15 cellular contexts compared by ENCODE assay signal in the genomic region with DNA sequence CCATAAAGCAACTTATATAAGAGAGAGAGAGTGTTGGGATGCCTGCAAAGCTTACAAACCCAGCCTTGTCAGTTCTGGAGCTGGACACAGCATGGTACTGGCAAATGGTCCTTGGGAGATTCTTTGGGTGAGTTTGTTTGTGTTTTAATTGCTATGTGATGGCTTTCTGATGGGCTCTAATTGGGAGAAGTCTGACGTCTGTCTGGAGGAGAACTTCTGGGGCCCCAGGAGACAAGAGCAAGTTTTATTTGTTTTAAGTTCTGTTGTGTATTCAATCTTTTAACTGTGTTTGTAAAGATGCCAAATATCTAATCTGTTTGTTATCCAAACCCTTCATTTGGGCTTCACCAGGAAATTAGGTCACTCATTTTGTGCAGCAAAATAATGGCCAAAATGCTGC. TPM values are rescaled to one million over a fixed set of nuclear protein-coding genes. Genes with fewer than 3 reads are reported as not detected.
DNase-seq lines count a peak whose midpoint lies in the region; ATAC-seq and TF ChIP-seq lines count a peak whose summit lies in the region.
"Had no signal": no experiment of that assay in that cellular context is flagged by ENCODE, and none has a peak within 500 bp of the region (broad histone marks: within the 10 kb centered on the region; RNA-seq: fewer than 3 reads in every experiment).

No MANE protein-coding gene starts in this region.

- H2BK120ac ChIP-seq in mesendoderm (ENCODE audit: low read depth, low read length): no peak overlapping the region

- H3K27me3 Mint-ChIP-seq in endothelial cell (ENCODE audit: unreplicated experiment) (no peaks in the 10 kb centered on the region), mesothelial cell of epicardium (ENCODE audit: low read depth) (peaks cover 56% of the 10 kb centered on the region)

- no peak overlapping the region for H3K27ac Mint-ChIP-seq in endothelial cell (ENCODE audit: unreplicated experiment)
- H3K27ac Mint-ChIP-seq in mesothelial cell of epicardium: no peak overlapping the region
- H3K27ac Mint-ChIP-seq: GM23338, type B pancreatic cell had no signal

- ATAC-seq in HG02571 (IDR thresholded peaks at IDR 0.05; ENCODE audit: unreplicated experiment): no peak
- ATAC-seq: activated T-cell treated with anti-CD3 and anti-CD28 coated beads, Interleukin-2, amount 50 U/mL, for 4 hours; GM23338; psoas muscle had no signal

- H4K5ac ChIP-seq in mesendoderm (ENCODE audit: low read length): no peak overlapping the region

- no peak overlapping the region for H3K27ac ChIP-seq in mesendoderm (ENCODE audit: low read depth, low read length)
- H3K27ac ChIP-seq: KMS-11, psoas muscle had no signal

- H4K8ac ChIP-seq in mesendoderm (ENCODE audit: low read depth, low read length): no peak overlapping the region

- H3K56ac ChIP-seq in mesendoderm (ENCODE audit: low read length): no peak overlapping the region

- no peaks in the 10 kb centered on the region for H3K4me1 ChIP-seq in mesendoderm (ENCODE audit: control insufficient read depth, low read depth, low read length)

- no CpG with 5 or more reads among the region's 1 CpG for WGBS in mesendoderm (ENCODE audit: extremely low coverage, insufficient coverage, low lambda C conversion rate)

- no peaks in the 10 kb centered on the region for H3K4me1 Mint-ChIP-seq in endothelial cell (ENCODE audit: unreplicated experiment)
- no peaks in the 10 kb centered on the region for H3K4me1 Mint-ChIP-seq in mesothelial cell of epicardium
- H3K4me1 Mint-ChIP-seq: GM23338 had no signal

- H3K23ac ChIP-seq in mesendoderm (ENCODE audit: low read length): no peak overlapping the region

- H2BK5ac ChIP-seq in mesendoderm (ENCODE audit: low read length): no peak overlapping the region

- H3K36me3 Mint-ChIP-seq in endothelial cell (ENCODE audit: low read depth, unreplicated experiment) (no peaks in the 10 kb centered on the region), mesothelial cell of epicardium (no peaks in the 10 kb centered on the region)
- H3K36me3 Mint-ChIP-seq: type B pancreatic cell had no signal

- no peaks in the 10 kb centered on the region for H3K79me2 ChIP-seq in mesendoderm (ENCODE audit: control insufficient read depth, insufficient read depth, low read length)

- H3K27me3 ChIP-seq in MG63: no peaks in the 10 kb centered on the region
- H3K27me3 ChIP-seq in mesendoderm (ENCODE audit: insufficient read depth, low read length, poor library complexity): no peaks in the 10 kb centered on the region

- H2AK5ac ChIP-seq in mesendoderm (ENCODE audit: low read length): no peak overlapping the region

- H3K4me3 Mint-ChIP-seq in endothelial cell (ENCODE audit: unreplicated experiment): no peak overlapping the region
- H3K4me3 Mint-ChIP-seq in mesothelial cell of epicardium: no peak overlapping the region
- H3K4me3 Mint-ChIP-seq: activated T-cell treated with anti-CD3 and anti-CD28 coated beads, Interleukin-2, amount 50 U/mL, for 4 hours; GM23338; type B pancreatic cell had no signal

- H3K4me3 ChIP-seq in MG63 (no peak overlapping the region), mesendoderm (ENCODE audit: low read length) (no peak overlapping the region)
- H3K4me3 ChIP-seq: GM23338, psoas muscle had no signal

- TF ChIP-seq CTCF in endothelial cell (IDR thresholded peaks at IDR 0.05; ENCODE audit: unreplicated experiment): no peak
- TF ChIP-seq CTCF in mesothelial cell of epicardium (IDR thresholded peaks at IDR 0.05; ENCODE audit: unreplicated experiment): no peak

- no peak overlapping the region for H3K4me2 ChIP-seq in mesendoderm (ENCODE audit: low read length)
- H3K4me2 ChIP-seq: GM23338, KMS-11 had no signal

- no peaks in the 10 kb centered on the region for H3K9me3 ChIP-seq in MG63
- H3K9me3 ChIP-seq: psoas muscle had no signal

- H3K79me1 ChIP-seq in mesendoderm (ENCODE audit: low read length): no peaks in the 10 kb centered on the region

- H3K9me3 Mint-ChIP-seq in endothelial cell (ENCODE audit: unreplicated experiment) (no peaks in the 10 kb centered on the region), mesothelial cell of epicardium (no peaks in the 10 kb centered on the region)
- H3K9me3 Mint-ChIP-seq: activated T-cell treated with anti-CD3 and anti-CD28 coated beads, Interleukin-2, amount 50 U/mL, for 4 hours; GM23338; type B pancreatic cell had no signal

- H3K36me3 ChIP-seq in MG63 (peaks cover 2% of the 10 kb centered on the region; the same call in 1 of the 2 replicates), mesendoderm (ENCODE audit: control insufficient read depth, insufficient read depth, low read length) (no peaks in the 10 kb centered on the region)

- no peak overlapping the region for H2BK15ac ChIP-seq in mesendoderm (replicated peaks; ENCODE audit: low read depth)

- no peak overlapping the region for H3K18ac ChIP-seq in mesendoderm (ENCODE audit: low read length)

- no peak overlapping the region for H3K4ac ChIP-seq in mesendoderm (ENCODE audit: low read depth, low read length)

- peak; percentile 32 for DNase-seq in Ammon's horn (ENCODE audit: low spot score)
- DNase-seq in MG63: peak; percentile 57
- DNase-seq in fibroblast of gingiva (ENCODE audit: low read depth): peak; percentile 66
- peak; percentile 75 for DNase-seq in mesendoderm
- no peak for DNase-seq in endothelial cell (ENCODE audit: low spot score)
- DNase-seq in mesothelial cell of epicardium (ENCODE audit: low spot score in 2 of 2, unreplicated experiment in 2 of 2): no peak
- no peak for DNase-seq in SW 1271 (lab: John Stamatoyannopoulos, UW)
- DNase-seq: activated CD4-positive, alpha-beta T cell treated with anti-CD3 and anti-CD28 coated beads, Interleukin-2, amount 50 U/mL, for 1 hour; activated T-cell treated with anti-CD3 and anti-CD28 coated beads, Interleukin-2, amount 50 U/mL, for 4 hours; NCI-H1694 treated with DMSO at 0.1 percent for 48 hours; psoas muscle had no signal

- no peak overlapping the region for H3K9ac ChIP-seq in mesendoderm (ENCODE audit: low read length)
- H3K9ac ChIP-seq: KMS-11 had no signal

RNA-seq across cellular contexts. Expression of gene AFAP1L1, which starts 50.3 kb away (rescaled TPM):
- 8.1 and 16.2 TPM in 2 replicates for total RNA-seq in MG63 (2014; rRNA removed; shearing (Covaris generic); ENCODE audit: low replicate concordance)
- 2.1 TPM for polyA plus RNA-seq in mesendoderm (2013, experiment 1 of 2)
- 1.8 TPM for polyA plus RNA-seq in mesendoderm (2013, experiment 2 of 2)
- total RNA-seq in endothelial cell (ENCODE audit: unreplicated experiment) (393 TPM), mesothelial cell of epicardium (0.22 to 0.63 TPM (median 0.36 TPM) in 3 replicates)

Comparison
In these comparisons a context has a peak if more than half of its experiments do, and no peak if none do; other contexts are left out.
1. DNase-seq: peak in Ammon's horn (single experiment), MG63 (single experiment), fibroblast of gingiva (single experiment) and mesendoderm (single experiment); none in endothelial cell (single experiment), mesothelial cell of epicardium (0 of 2) and SW 1271 (0 of 2).
2. RNA of gene AFAP1L1, which starts 50.3 kb away (total RNA-seq): 393 TPM in endothelial cell (single experiment); 8.1 to 16.2 TPM in MG63 and 0.22 to 0.63 TPM in mesothelial cell of epicardium; every median in the first group is over 10 times any median in the second.